In the genomic region with DNA sequence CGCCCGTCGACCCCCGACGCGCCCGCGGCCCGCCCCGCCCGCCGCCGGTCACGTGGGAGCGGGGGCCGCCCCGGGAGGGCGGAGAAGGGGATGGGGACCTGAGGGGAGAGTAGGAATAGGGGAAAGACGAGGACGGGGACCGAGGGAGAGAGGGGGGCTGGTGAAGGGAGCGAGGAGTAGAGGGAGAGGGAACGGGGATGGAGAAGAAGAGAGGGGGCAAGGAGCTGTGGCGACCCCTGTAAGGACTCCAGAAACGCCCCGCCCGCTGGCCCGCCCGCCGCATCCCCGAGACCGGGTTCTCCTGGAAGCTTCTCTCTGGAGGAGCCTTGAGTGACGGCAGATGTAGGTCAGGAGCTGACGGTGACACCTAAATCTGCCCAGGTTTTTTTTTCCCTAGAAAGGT, we compare ENCODE assay signal across 8 cellular contexts. TPM values are rescaled to one million over a fixed set of nuclear protein-coding genes. Genes with fewer than 3 reads are reported as not detected.
DNase-seq lines count a peak whose midpoint lies in the region; ATAC-seq and TF ChIP-seq lines count a peak whose summit lies in the region.

No MANE protein-coding gene starts in this region.

- CTCF ChIA-PET in CD8-positive, alpha-beta memory T cell (lab: Charles Lee), result interaction anchor here (1.7 kb wide), 1 partner anchor 49 kb away, joined by 3 read pairs; no protein-coding TSS in a partner anchor

- POLR2A ChIA-PET in CD8-positive, alpha-beta memory T cell (lab: Charles Lee), result interaction anchor here (0.8 kb wide), 1 partner anchor 76 kb away, joined by 3 read pairs; no protein-coding TSS in a partner anchor

- no peak for TF ChIP-seq CTCF in choroid plexus epithelial cell (conservative IDR thresholded peaks at IDR 0.05; ENCODE audit: low read depth, low read length)

- peak overlapping the region; percentile 25 to 97 (median 90) for H3K27ac Mint-ChIP-seq in CD8-positive, alpha-beta memory T cell
- H3K27ac Mint-ChIP-seq in stimulated activated naive B cell treated with anti-CD40 and anti-IgM and Interleukin-4, amounts not matched to agents 10 μg/mL and 1 μg/mL and 100 μg/mL, for 72 hours, result peak overlapping the region; percentile 86

- no peaks in the 10 kb centered on the region for H3K27me3 ChIP-seq in CD8-positive, alpha-beta memory T cell (ENCODE audit: insufficient read depth, low read length, poor library complexity, severe bottlenecking)

- peaks cover 22% of the 10 kb centered on the region for H3K4me1 ChIP-seq in CD8-positive, alpha-beta memory T cell (ENCODE audit: insufficient read depth, low read length)

- H3K9me3 ChIP-seq in CD8-positive, alpha-beta memory T cell (ENCODE audit: low read length), result no peaks in the 10 kb centered on the region

- peaks cover 45 to 66% (median 50%) of the 10 kb centered on the region in 3 donors for H3K4me1 Mint-ChIP-seq in CD8-positive, alpha-beta memory T cell
- peaks cover 37 to 45% of the 10 kb centered on the region in 2 donors for H3K4me1 Mint-ChIP-seq in stimulated activated naive B cell treated with anti-CD40 and anti-IgM and Interleukin-4, amounts not matched to agents 10 μg/mL and 1 μg/mL and 100 μg/mL, for 72 hours

- H3K36me3 ChIP-seq in CD8-positive, alpha-beta memory T cell (ENCODE audit: insufficient read depth, low read length), result no peaks in the 10 kb centered on the region

- H3K36me3 Mint-ChIP-seq in CD8-positive, alpha-beta memory T cell, result peaks cover 0 to 4% (median 2%) of the 10 kb centered on the region in 3 donors
- H3K36me3 Mint-ChIP-seq in stimulated activated naive B cell treated with anti-CD40 and anti-IgM and Interleukin-4, amounts not matched to agents 10 μg/mL and 1 μg/mL and 100 μg/mL, for 72 hours, result peaks cover 5 to 22% of the 10 kb centered on the region in 2 donors

- peak in 3 of 5 donors; percentile 11 to 65 (median 44) for DNase-seq in CD8-positive, alpha-beta memory T cell
- DNase-seq in RPMI8226, result peak; percentile 22
- DNase-seq in choroid plexus epithelial cell (ENCODE audit: low read depth), result peak; percentile 53
- peak; percentile 75 for DNase-seq in left kidney (ENCODE audit: low read depth, low spot score)
- no peak for DNase-seq in stimulated activated naive B cell treated with anti-CD40 and anti-IgM and Interleukin-4, amounts not matched to agents 10 μg/mL and 1 μg/mL and 100 μg/mL, for 72 hours
- DNase-seq in germinal center (ENCODE audit: low spot score), result no peak

- H3K27ac ChIP-seq in CD8-positive, alpha-beta memory T cell (ENCODE audit: low read depth, low read length), result peak overlapping the region; percentile 34

- ATAC-seq in GM19023 (IDR thresholded peaks at IDR 0.05; ENCODE audit: unreplicated experiment), result peak; percentile 32
- peak; percentile 24 for ATAC-seq in HG03196 (IDR thresholded peaks at IDR 0.05; ENCODE audit: unreplicated experiment)
- ATAC-seq in stimulated activated naive B cell treated with anti-CD40 and anti-IgM and Interleukin-4, amounts not matched to agents 10 μg/mL and 1 μg/mL and 100 μg/mL, for 72 hours (replicated peaks), result peak; percentile 26 to 44

- no peaks in the 10 kb centered on the region for H3K9me3 Mint-ChIP-seq in CD8-positive, alpha-beta memory T cell
- H3K9me3 Mint-ChIP-seq in stimulated activated naive B cell treated with anti-CD40 and anti-IgM and Interleukin-4, amounts not matched to agents 10 μg/mL and 1 μg/mL and 100 μg/mL, for 72 hours, result peaks cover 0 to 4% of the 10 kb centered on the region in 2 donors

- peak overlapping the region; percentile 68 to 95 (median 86) for H3K4me3 Mint-ChIP-seq in CD8-positive, alpha-beta memory T cell
- peak overlapping the region; percentile 77 to 87 for H3K4me3 Mint-ChIP-seq in stimulated activated naive B cell treated with anti-CD40 and anti-IgM and Interleukin-4, amounts not matched to agents 10 μg/mL and 1 μg/mL and 100 μg/mL, for 72 hours

- no peaks in the 10 kb centered on the region for H3K27me3 Mint-ChIP-seq in CD8-positive, alpha-beta memory T cell
- no peaks in the 10 kb centered on the region for H3K27me3 Mint-ChIP-seq in stimulated activated naive B cell treated with anti-CD40 and anti-IgM and Interleukin-4, amounts not matched to agents 10 μg/mL and 1 μg/mL and 100 μg/mL, for 72 hours

- peak overlapping the region; percentile 69 for H3K4me3 ChIP-seq in CD8-positive, alpha-beta memory T cell (ENCODE audit: low read length)
- peak overlapping the region; percentile 83 for H3K4me3 ChIP-seq in choroid plexus epithelial cell (ENCODE audit: low read depth, low read length)

RNA-seq across cellular contexts. Expression of gene ADNP2, which starts 0.6 kb away (rescaled TPM):
- 10 to 100 TPM; 18.5 to 18.9 TPM for total RNA-seq in CD8-positive, alpha-beta memory T cell
- polyA plus RNA-seq in CD8-positive, alpha-beta memory T cell, result 9.8 TPM

Comparison
In these comparisons a context has a peak if more than half of its experiments do, and no peak if none do; other contexts are left out.
1. DNase-seq: peak in CD8-positive, alpha-beta memory T cell (3 of 5), RPMI8226 (single experiment), choroid plexus epithelial cell (single experiment) and left kidney (single experiment); none in stimulated activated naive B cell treated with anti-CD40 and anti-IgM and Interleukin-4, amounts not matched to agents 10 μg/mL and 1 μg/mL and 100 μg/mL, for 72 hours (single experiment) and germinal center (single experiment).
2. Peak in every context shown above with its lines, with median percentiles within 50 percentile points of each other: ATAC-seq.